ENCODE assay signal across 15 cellular contexts in the genomic region with DNA sequence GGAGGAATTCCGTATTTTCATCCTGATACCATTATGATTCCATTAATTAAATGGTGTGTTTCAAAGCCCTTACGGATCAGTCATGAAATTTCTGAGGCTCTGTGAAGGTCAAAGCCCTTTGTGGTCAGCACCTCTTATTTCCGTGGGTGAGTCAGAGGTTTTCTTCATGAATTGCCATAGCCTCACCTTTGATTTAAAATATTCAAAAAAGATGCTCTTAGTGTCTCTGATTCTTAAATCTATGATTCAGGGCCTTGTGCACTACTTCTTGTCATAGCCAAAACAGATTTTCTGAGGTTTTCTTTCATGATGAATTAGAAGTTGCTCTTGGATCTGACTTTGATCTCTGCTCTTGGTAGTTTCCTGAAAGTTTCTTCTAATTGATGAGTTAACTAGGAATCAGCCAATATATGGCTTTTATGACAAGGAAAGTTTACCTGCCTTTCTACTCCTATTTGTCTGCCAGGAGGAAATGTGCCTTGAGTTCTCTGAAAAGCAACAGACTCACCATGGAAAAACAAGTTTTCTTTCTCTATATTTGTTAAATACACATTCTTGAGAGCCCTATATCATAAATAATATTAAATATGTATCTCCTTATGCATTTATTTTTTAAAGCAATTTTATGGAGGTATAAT.
DNase-seq lines count a peak whose midpoint lies in the region; ATAC-seq, FAIRE-seq and TF ChIP-seq lines count a peak whose summit lies in the region.
"Had no signal": no experiment of that assay in that cellular context is flagged by ENCODE, and none has a peak within 500 bp of the region (broad histone marks: within the 10 kb centered on the region; RNA-seq: fewer than 3 reads in every experiment).

No MANE protein-coding gene starts in this region.

- no peak for FAIRE-seq in keratinocyte (lab: Jason Lieb, UNC)

- intact Hi-C loops in Right ventricle myocardium superior (cut with DNase I), result no loop called here

- peaks cover 23% of the 10 kb centered on the region for H3K4me1 Mint-ChIP-seq in nephron progenitor cell
- H3K4me1 Mint-ChIP-seq: activated CD4-positive, alpha-beta T cell treated with anti-CD3 and anti-CD28 coated beads, Interleukin-2, amount 10 ng/mL, durations not matched to agents 24 days and 14 days had no signal

- H3K9me3 Mint-ChIP-seq in nephron progenitor cell, result peaks cover 28% of the 10 kb centered on the region
- H3K9me3 Mint-ChIP-seq: activated CD4-positive, alpha-beta T cell treated with anti-CD3 and anti-CD28 coated beads, Interleukin-2, amount 10 ng/mL, durations not matched to agents 24 days and 14 days had no signal

- in situ Hi-C loops in Caki2 (cut with HindIII; ENCODE audit: low pct_unique_long_range_greater_than_20kb, low sequenced_read_pairs) (no loop called here), astrocyte of the spinal cord (cut with HindIII; ENCODE audit: low sequenced_read_pairs) (no loop called here)

- no peaks in the 10 kb centered on the region for H3K79me2 ChIP-seq in keratinocyte (ENCODE audit: control insufficient read depth, insufficient read depth, low read length)

- H3K4me3 ChIP-seq in astrocyte of the spinal cord (ENCODE audit: low read depth, low read length), result no peak overlapping the region
- H3K4me3 ChIP-seq in keratinocyte (ENCODE audit: control insufficient read depth in 2 of 3, extremely low read depth in 1 of 3, insufficient read depth in 2 of 3, low read depth in 1 of 3, low read length in 3 of 3), result no peak overlapping the region

- dilution Hi-C loops in keratinocyte (cut with MboI; ENCODE audit: extremely low pct_ligation_motif_present, low sequenced_read_pairs), result no loop called here

- no peaks in the 10 kb centered on the region for H3K9me3 ChIP-seq in keratinocyte (ENCODE audit: control insufficient read depth, low read depth, low read length)

- H3K9ac ChIP-seq in keratinocyte (ENCODE audit: control insufficient read depth, extremely low read depth, insufficient read depth, low read length), result no peak overlapping the region

- ATAC-seq in HG03354 (IDR thresholded peaks at IDR 0.05; ENCODE audit: poor library complexity, severe bottlenecking, unreplicated experiment), result no peak
- no peak for ATAC-seq in Right ventricle myocardium superior (ENCODE audit: poor library complexity)
- ATAC-seq: T-helper 17 cell had no signal

- no peak overlapping the region for H3K4me3 Mint-ChIP-seq in nephron progenitor cell
- H3K4me3 Mint-ChIP-seq: activated CD4-positive, alpha-beta T cell treated with anti-CD3 and anti-CD28 coated beads, Interleukin-2, amount 10 ng/mL, durations not matched to agents 24 days and 14 days; H9; T-helper 17 cell had no signal

- no peak overlapping the region for H3K4me2 ChIP-seq in keratinocyte (ENCODE audit: control insufficient read depth, extremely low read depth, insufficient read depth, low read depth, low read length)

- no peak overlapping the region for H3K27ac Mint-ChIP-seq in nephron progenitor cell
- H3K27ac Mint-ChIP-seq: activated CD4-positive, alpha-beta T cell treated with anti-CD3 and anti-CD28 coated beads, Interleukin-2, amount 10 ng/mL, durations not matched to agents 24 days and 14 days; H9; T-helper 17 cell had no signal

- no peaks in the 10 kb centered on the region for H3K27me3 Mint-ChIP-seq in nephron progenitor cell (ENCODE audit: low read depth, poor library complexity)

- no peaks in the 10 kb centered on the region for H3K27me3 ChIP-seq in keratinocyte (ENCODE audit: control insufficient read depth, extremely low read depth, insufficient read depth, low read length)

- H3K4me1 ChIP-seq in keratinocyte (ENCODE audit: control insufficient read depth, extremely low read depth, insufficient read depth, low read length), result peaks cover 7% of the 10 kb centered on the region

- TF ChIP-seq CTCF in astrocyte of the spinal cord (IDR thresholded peaks at IDR 0.05; ENCODE audit: low read depth, low read length) (no peak), keratinocyte (optimal IDR thresholded peaks at IDR 0.05 in 1 of 3, IDR thresholded peaks at IDR 0.05 in 1 of 3, conservative IDR thresholded peaks at IDR 0.05 in 1 of 3; ENCODE audit: extremely low read depth in 1 of 3, insufficient read depth in 2 of 3, low read length in 3 of 3) (no peak), nephron progenitor cell (IDR thresholded peaks at IDR 0.05) (no peak)

- peak; percentile 36 for DNase-seq in Caki2 (ENCODE audit: low read depth)
- peak; percentile 84 for DNase-seq in LHCN-M2 (ENCODE audit: low read depth)
- peak; percentile 49 for DNase-seq in astrocyte of the spinal cord (ENCODE audit: low read depth, low spot score)
- peak; percentile 21 for DNase-seq in keratinocyte (ENCODE audit: low read depth, low spot score)
- DNase-seq in NAMALWA (ENCODE audit: low spot score), result no peak
- DNase-seq in nephron progenitor cell, result no peak
- no peak for DNase-seq in Right ventricle myocardium superior
- DNase-seq: activated CD4-positive, alpha-beta T cell treated with anti-CD3 and anti-CD28 coated beads, Interleukin-2, amount 10 ng/mL, durations not matched to agents 24 days and 14 days; caudate nucleus; erythroblast; GDM1; H9; NCI-H2171; T-helper 17 cell had no signal

- no peaks in the 10 kb centered on the region for H3K9me1 ChIP-seq in keratinocyte (ENCODE audit: control insufficient read depth, extremely low read depth, insufficient read depth, low read length)

- H3K36me3 Mint-ChIP-seq in nephron progenitor cell (ENCODE audit: low read depth), result no peaks in the 10 kb centered on the region

- H2AFZ ChIP-seq in keratinocyte (ENCODE audit: control insufficient read depth, low read length), result no peak overlapping the region

- H4K20me1 ChIP-seq in keratinocyte (ENCODE audit: control insufficient read depth, extremely low read depth, insufficient read depth, low read length), result no peaks in the 10 kb centered on the region

- H3K36me3 ChIP-seq in keratinocyte (ENCODE audit: control insufficient read depth in 2 of 2, extremely low read depth in 1 of 2, insufficient read depth in 2 of 2, low read length in 2 of 2), result no peaks in the 10 kb centered on the region

- H3K27ac ChIP-seq in keratinocyte (ENCODE audit: control insufficient read depth, insufficient read depth, low read length), result no peak overlapping the region

Comparison
In these comparisons a context has a peak if more than half of its experiments do, and no peak if none do; other contexts are left out.
1. DNase-seq: peak in Caki2 (single experiment), LHCN-M2 (single experiment), astrocyte of the spinal cord (single experiment) and keratinocyte (single experiment); none in NAMALWA (single experiment), nephron progenitor cell (single experiment) and Right ventricle myocardium superior (single experiment).